ENCODE assay signal across 1 cellular context in genomic region chr3:52480768-52481715, GRCh38.
TF ChIP-seq lines count a peak whose summit lies in the region.

No MANE protein-coding gene starts in this region.

TF ChIP-seq in HCT116, 20 proteins besides CTCF, POLR2A, EP300 and RAD21:
- no peak for TF ChIP-seq ZBTB33 (IDR thresholded peaks at IDR 0.05; ENCODE audit: extremely low read depth, insufficient replicate concordance, low read length)
